19 cellular contexts compared by ENCODE assay signal in genomic region chr18:3284501-3284900, GRCh38. TPM values are rescaled to one million over a fixed set of nuclear protein-coding genes. Genes with fewer than 3 reads are reported as not detected.
DNase-seq lines count a peak whose midpoint lies in the region; ATAC-seq lines count a peak whose summit lies in the region.
"Had no signal": no experiment of that assay in that cellular context is flagged by ENCODE, and none has a peak within 500 bp of the region (broad histone marks: within the 10 kb centered on the region; RNA-seq: fewer than 3 reads in every experiment).

No MANE protein-coding gene starts in this region.

- peak; percentile 36 for DNase-seq in activated CD4-positive, alpha-beta T cell treated with anti-CD3 and anti-CD28 coated beads, Interleukin-2, amount 10 ng/mL, durations not matched to agents 24 days and 14 days
- DNase-seq in activated CD4-positive, alpha-beta T cell treated with anti-CD3 and anti-CD28 coated beads, Interleukin-2, amount 50 U/mL, for 4 hours: no peak
- no peak for DNase-seq in mesendoderm
- DNase-seq in foreskin melanocyte: no peak
- DNase-seq: 8988T, AML-193, KG1, NCI-H1092, NCI-H1436, NCI-H187 treated with DMSO at 0.1 percent for 48 hours, NCI-H2107 had no signal

- H3K27me3 ChIP-seq in mesendoderm (ENCODE audit: insufficient read depth, low read length, poor library complexity): no peaks in the 10 kb centered on the region
- H3K27me3 ChIP-seq: SJCRH30 had no signal

- no peak overlapping the region for H3K4ac ChIP-seq in mesendoderm (ENCODE audit: low read depth, low read length)

- H3K18ac ChIP-seq in mesendoderm (ENCODE audit: low read length): peak overlapping the region; percentile 16

- no peak overlapping the region for H2BK15ac ChIP-seq in mesendoderm (replicated peaks; ENCODE audit: low read depth)

- H4K5ac ChIP-seq in mesendoderm (ENCODE audit: low read length): no peak overlapping the region

- H3K36me3 Mint-ChIP-seq in activated CD4-positive, alpha-beta T cell treated with anti-CD3 and anti-CD28 coated beads, Interleukin-2, amount 10 ng/mL, durations not matched to agents 24 days and 14 days (ENCODE audit: low read depth): no peaks in the 10 kb centered on the region

- H3K79me1 ChIP-seq in mesendoderm (ENCODE audit: low read length): no peaks in the 10 kb centered on the region

- no peak overlapping the region for H2BK5ac ChIP-seq in mesendoderm (ENCODE audit: low read length)

- no peaks in the 10 kb centered on the region for H3K4me1 ChIP-seq in mesendoderm (ENCODE audit: control insufficient read depth, low read depth, low read length)
- H3K4me1 ChIP-seq: HAP-1 had no signal

- no peaks in the 10 kb centered on the region for H3K79me2 ChIP-seq in mesendoderm (ENCODE audit: control insufficient read depth, insufficient read depth, low read length)

- H3K27me3 Mint-ChIP-seq in activated CD4-positive, alpha-beta T cell treated with anti-CD3 and anti-CD28 coated beads, Interleukin-2, amount 10 ng/mL, durations not matched to agents 24 days and 14 days: peaks cover 7% of the 10 kb centered on the region

- intact Hi-C loops in activated CD4-positive, alpha-beta T cell treated with anti-CD3 and anti-CD28 coated beads, Interleukin-2, amount 10 ng/mL, durations not matched to agents 24 days and 14 days (cut with micrococcal nuclease): loop anchor here (5.0 kb wide), 1 partner anchor 713 kb away; no protein-coding TSS in a partner anchor

- H4K8ac ChIP-seq in mesendoderm (ENCODE audit: low read depth, low read length): no peak overlapping the region

- no peaks in the 10 kb centered on the region for H3K36me3 ChIP-seq in mesendoderm (ENCODE audit: control insufficient read depth, insufficient read depth, low read length)
- H3K36me3 ChIP-seq: HAP-1, SJCRH30 had no signal

- no peak overlapping the region for H3K56ac ChIP-seq in mesendoderm (ENCODE audit: low read length)

- H3K4me3 ChIP-seq in mesendoderm (ENCODE audit: low read length): no peak overlapping the region
- H3K4me3 ChIP-seq: HAP-1 had no signal

- peaks cover 2% of the 10 kb centered on the region for H3K4me1 Mint-ChIP-seq in activated CD4-positive, alpha-beta T cell treated with anti-CD3 and anti-CD28 coated beads, Interleukin-2, amount 10 ng/mL, durations not matched to agents 24 days and 14 days

- H3K4me2 ChIP-seq in mesendoderm (ENCODE audit: low read length): no peak overlapping the region

- no peak overlapping the region for H3K27ac Mint-ChIP-seq in activated CD4-positive, alpha-beta T cell treated with anti-CD3 and anti-CD28 coated beads, Interleukin-2, amount 10 ng/mL, durations not matched to agents 24 days and 14 days

- H3K9ac ChIP-seq in mesendoderm (ENCODE audit: low read length): no peak overlapping the region

- no peak overlapping the region for H3K23ac ChIP-seq in mesendoderm (ENCODE audit: low read length)

- ATAC-seq in GM19328 (IDR thresholded peaks at IDR 0.05; ENCODE audit: unreplicated experiment): no peak
- ATAC-seq in GM19035 (IDR thresholded peaks at IDR 0.05; ENCODE audit: unreplicated experiment): no peak

- WGBS in mesendoderm (ENCODE audit: extremely low coverage, insufficient coverage, low lambda C conversion rate): no CpG with 5 or more reads among the region's 9 CpGs

- H3K27ac ChIP-seq in angular gyrus (ENCODE audit: low read depth, low read length): peak overlapping the region; percentile 25
- H3K27ac ChIP-seq in mesendoderm (ENCODE audit: low read depth, low read length): no peak overlapping the region
- H3K27ac ChIP-seq in temporal lobe (ENCODE audit: low read depth, low read length): peak overlapping the region; percentile 63
- H3K27ac ChIP-seq: C4-2B, HL-60 had no signal

- H2BK120ac ChIP-seq in mesendoderm (ENCODE audit: low read depth, low read length): no peak overlapping the region

- no peak overlapping the region for H3K4me3 Mint-ChIP-seq in activated CD4-positive, alpha-beta T cell treated with anti-CD3 and anti-CD28 coated beads, Interleukin-2, amount 10 ng/mL, durations not matched to agents 24 days and 14 days

- H2AK5ac ChIP-seq in mesendoderm (ENCODE audit: low read length): no peak overlapping the region

- H3K9me3 Mint-ChIP-seq in activated CD4-positive, alpha-beta T cell treated with anti-CD3 and anti-CD28 coated beads, Interleukin-2, amount 10 ng/mL, durations not matched to agents 24 days and 14 days: no peaks in the 10 kb centered on the region

RNA-seq across cellular contexts. Expression of gene MYL12B, which starts 22.6 kb away (rescaled TPM):
- 239 and 245 TPM in 2 replicates for total RNA-seq in activated CD4-positive, alpha-beta T cell treated with anti-CD3 and anti-CD28 coated beads, Interleukin-2, amount 10 ng/mL, durations not matched to agents 24 days and 14 days
- polyA plus RNA-seq in mesendoderm (2013, experiment 1 of 2): 268 TPM
- polyA plus RNA-seq in mesendoderm (2013, experiment 2 of 2): 263 TPM
- 128 TPM for total RNA-seq in temporal lobe

RNA-seq across cellular contexts. Expression of gene MYL12A, which starts 36.9 kb away (rescaled TPM):
- 337 and 340 TPM in 2 replicates for total RNA-seq in activated CD4-positive, alpha-beta T cell treated with anti-CD3 and anti-CD28 coated beads, Interleukin-2, amount 10 ng/mL, durations not matched to agents 24 days and 14 days
- 475 TPM for polyA plus RNA-seq in mesendoderm (2013, experiment 1 of 2)
- 490 TPM for polyA plus RNA-seq in mesendoderm (2013, experiment 2 of 2)
- 34.2 TPM for total RNA-seq in temporal lobe
